15 cellular contexts compared by ENCODE assay signal in the genomic region with DNA sequence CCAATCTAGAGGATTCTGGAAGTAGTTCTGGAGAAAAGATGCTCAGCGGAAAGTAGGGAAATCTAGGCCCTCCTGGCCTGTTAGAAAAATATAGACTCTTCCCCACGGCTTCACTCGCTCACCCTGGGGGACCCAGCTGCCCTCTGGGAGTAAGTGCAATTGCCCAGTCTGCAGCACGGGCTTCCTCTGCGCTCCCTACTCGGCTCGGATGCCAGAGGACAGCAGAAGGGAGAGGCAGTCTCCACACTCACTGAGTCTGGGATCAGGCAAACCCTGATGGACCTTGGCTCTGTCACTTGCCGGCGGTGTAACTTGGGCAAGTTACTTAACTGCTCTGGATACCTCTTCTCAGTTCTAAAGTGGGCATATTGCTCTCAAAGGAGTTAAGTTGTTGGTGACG. TPM values are rescaled to one million over a fixed set of nuclear protein-coding genes. Genes with fewer than 3 reads are reported as not detected.
DNase-seq lines count a peak whose midpoint lies in the region; ATAC-seq and TF ChIP-seq lines count a peak whose summit lies in the region.
"Had no signal": no experiment of that assay in that cellular context is flagged by ENCODE, and none has a peak within 500 bp of the region (broad histone marks: within the 10 kb centered on the region; RNA-seq: fewer than 3 reads in every experiment).

No MANE protein-coding gene starts in this region.

- H3K9me3 Mint-ChIP-seq in activated T-cell treated with anti-CD3 and anti-CD28 coated beads, Interleukin-2, amount 50 U/mL, for 24 hours, result no peaks in the 10 kb centered on the region
- no peaks in the 10 kb centered on the region for H3K9me3 Mint-ChIP-seq in memory B cell
- H3K9me3 Mint-ChIP-seq in activated naive CD4-positive, alpha-beta T cell treated with anti-CD3 and anti-CD28 coated beads for 36 hours, result no peaks in the 10 kb centered on the region

- intact Hi-C loops in activated naive CD4-positive, alpha-beta T cell treated with anti-CD3 and anti-CD28 coated beads for 36 hours (cut with micrococcal nuclease), result loop anchor here (5.0 kb wide), 1 partner anchor 707 kb away; no protein-coding TSS in a partner anchor

- DNase-seq in activated T-cell treated with anti-CD3 and anti-CD28 coated beads, Interleukin-2, amount 50 U/mL, for 24 hours, result no peak
- DNase-seq in activated T-cell treated with anti-CD3 and anti-CD28 coated beads for 4 hours (no peak), dermis blood vessel endothelial cell (peak; percentile 21), memory B cell (ENCODE audit: low spot score in 2 of 2) (no peak), thoracic aorta (ENCODE audit: low spot score) (no peak), GF-D8 (lab: John Stamatoyannopoulos, UW) (no peak)
- DNase-seq in stimulated activated naive CD4-positive, alpha-beta T cell (lab: John Stamatoyannopoulos, UW), result no peak
- DNase-seq in activated naive CD4-positive, alpha-beta T cell treated with anti-CD3 and anti-CD28 coated beads for 36 hours, result no peak
- DNase-seq: ACHN; activated CD8-positive, alpha-beta memory T cell treated with anti-CD3 and anti-CD28 coated beads, Interleukin-2, amount 50 U/mL, for 4 hours; central memory CD4-positive, alpha-beta T cell; midbrain; NCI-H1092; T-helper 9 cell had no signal

- peak overlapping the region; percentile 73 for H3K4me3 Mint-ChIP-seq in activated T-cell treated with anti-CD3 and anti-CD28 coated beads, Interleukin-2, amount 50 U/mL, for 24 hours
- H3K4me3 Mint-ChIP-seq in memory B cell, result no peak overlapping the region
- no peak overlapping the region for H3K4me3 Mint-ChIP-seq in activated naive CD4-positive, alpha-beta T cell treated with anti-CD3 and anti-CD28 coated beads for 36 hours

- no peak overlapping the region for H3K27ac ChIP-seq in thoracic aorta

- H3K4me3 ChIP-seq in thoracic aorta, result peak overlapping the region; percentile 83

- no peaks in the 10 kb centered on the region for H3K27me3 ChIP-seq in thoracic aorta (replicated peaks; ENCODE audit: insufficient read depth)

- CTCF ChIA-PET in activated naive CD4-positive, alpha-beta T cell treated with anti-CD3 and anti-CD28 coated beads for 36 hours (lab: Charles Lee), result interaction anchor here (0.8 to 0.9 kb wide), 2 partner anchors 18 to 122 kb away, joined by 3 read pairs; no protein-coding TSS in a partner anchor

- no peaks in the 10 kb centered on the region for H3K36me3 ChIP-seq in thoracic aorta

- H3K9me3 ChIP-seq in thoracic aorta, result no peaks in the 10 kb centered on the region

- ATAC-seq in memory B cell (ENCODE audit: low read depth) (peak; percentile 15), thoracic aorta (ENCODE audit: insufficient number of reproducible peaks, low FRiP score, low read depth) (no peak)

- peaks cover 3 to 26% of the 10 kb centered on the region in 2 donors for H3K4me1 ChIP-seq in thoracic aorta (ENCODE audit: control insufficient read depth in 1 of 2, low read depth in 2 of 2)

- H3K27me3 Mint-ChIP-seq in activated T-cell treated with anti-CD3 and anti-CD28 coated beads, Interleukin-2, amount 50 U/mL, for 24 hours, result peaks cover 69% of the 10 kb centered on the region
- peaks cover 20% of the 10 kb centered on the region for H3K27me3 Mint-ChIP-seq in memory B cell
- peaks cover 60% of the 10 kb centered on the region for H3K27me3 Mint-ChIP-seq in activated naive CD4-positive, alpha-beta T cell treated with anti-CD3 and anti-CD28 coated beads for 36 hours (ENCODE audit: low read depth)

- H3K4me1 Mint-ChIP-seq in activated T-cell treated with anti-CD3 and anti-CD28 coated beads, Interleukin-2, amount 50 U/mL, for 24 hours (ENCODE audit: low read depth), result peaks cover 29% of the 10 kb centered on the region
- H3K4me1 Mint-ChIP-seq in memory B cell, result peaks cover 20% of the 10 kb centered on the region
- H3K4me1 Mint-ChIP-seq in activated naive CD4-positive, alpha-beta T cell treated with anti-CD3 and anti-CD28 coated beads for 36 hours (ENCODE audit: low read depth), result peaks cover 27% of the 10 kb centered on the region

- no peak for TF ChIP-seq CTCF in thoracic aorta (IDR thresholded peaks at IDR 0.05)

- H3K36me3 Mint-ChIP-seq in activated T-cell treated with anti-CD3 and anti-CD28 coated beads, Interleukin-2, amount 50 U/mL, for 24 hours (ENCODE audit: low read depth), result no peaks in the 10 kb centered on the region
- no peaks in the 10 kb centered on the region for H3K36me3 Mint-ChIP-seq in memory B cell
- no peaks in the 10 kb centered on the region for H3K36me3 Mint-ChIP-seq in activated naive CD4-positive, alpha-beta T cell treated with anti-CD3 and anti-CD28 coated beads for 36 hours (ENCODE audit: low read depth)

- no peak overlapping the region for H3K27ac Mint-ChIP-seq in activated T-cell treated with anti-CD3 and anti-CD28 coated beads, Interleukin-2, amount 50 U/mL, for 24 hours
- no peak overlapping the region for H3K27ac Mint-ChIP-seq in memory B cell
- no peak overlapping the region for H3K27ac Mint-ChIP-seq in activated naive CD4-positive, alpha-beta T cell treated with anti-CD3 and anti-CD28 coated beads for 36 hours

RNA-seq across cellular contexts. Expression of gene SHISA3, which starts 2.1 kb away (rescaled TPM):
- total RNA-seq in dermis blood vessel endothelial cell (2.0 and 2.7 TPM in 2 replicates), thoracic aorta (10 to 100 TPM; 15.0 to 30.1 TPM)
- total RNA-seq in activated naive CD4-positive, alpha-beta T cell treated with anti-CD3 and anti-CD28 coated beads for 36 hours, result under 1 TPM; 0.72 to 0.77 TPM
- total RNA-seq: fibroblast of villous mesenchyme had no signal
